Comparison of ENCODE assay signal across 28 cellular contexts in the genomic region with DNA sequence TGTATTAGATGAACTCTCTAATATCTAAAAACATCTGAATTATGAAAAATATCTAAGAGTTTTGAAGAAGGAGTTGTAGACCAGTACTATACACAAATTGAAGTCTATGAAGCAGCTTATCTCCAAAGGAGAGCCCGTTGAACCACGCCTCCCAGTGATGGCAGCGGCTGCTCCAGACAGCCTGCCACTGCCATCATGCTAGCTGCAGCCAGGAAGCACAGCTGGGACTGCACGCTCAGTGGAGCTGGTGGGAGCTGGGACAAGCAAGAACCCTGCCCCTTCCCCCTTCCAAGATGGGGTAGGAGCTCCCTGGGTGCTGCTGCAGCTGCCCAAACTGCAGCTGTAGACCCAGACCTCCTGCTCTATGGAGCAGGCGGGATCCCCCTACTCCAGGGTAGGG.
"Had no signal": no experiment of that assay in that cellular context is flagged by ENCODE, and none has a peak within 500 bp of the region (broad histone marks: within the 10 kb centered on the region; RNA-seq: fewer than 3 reads in every experiment).

No MANE protein-coding gene starts in this region.

- H3K4me1 ChIP-seq: ascending aorta, breast epithelium, colonic mucosa had no signal

- H3K27ac ChIP-seq: ascending aorta, breast epithelium, cardiac muscle cell, colonic mucosa had no signal

- H3K36me3 ChIP-seq: ascending aorta, breast epithelium, cardiac muscle cell, colonic mucosa had no signal

- DNase-seq: activated CD4-positive, alpha-beta memory T cell treated with anti-CD3 and anti-CD28 coated beads for 36 hours; activated CD4-positive, alpha-beta T cell treated with anti-CD3 and anti-CD28 coated beads for 36 hours; activated CD4-positive, alpha-beta T cell treated with anti-CD3 and anti-CD28 coated beads, Interleukin-2, amount 10 ng/mL, durations not matched to agents 24 days and 14 days; activated CD4-positive, CD25-positive, alpha-beta regulatory T cell; activated CD4-positive, CD25-positive, alpha-beta regulatory T cell treated with anti-CD3 and anti-CD28 coated beads, Interleukin-2, amount 50 U/mL, for 72 hours; activated CD8-positive, alpha-beta memory T cell treated with anti-CD3 and anti-CD28 coated beads, Interleukin-2, amount 10 ng/mL, durations not matched to agents 7 days and 5 days; activated CD8-positive, alpha-beta memory T cell treated with anti-CD3 and anti-CD28 coated beads, Interleukin-2, amount 50 U/mL, for 48 hours; activated CD8-positive, alpha-beta T cell treated with anti-CD3 and anti-CD28 coated beads, Interleukin-2, amount 10 ng/mL, durations not matched to agents 7 days and 5 days; activated gamma-delta T cell; activated naive CD4-positive, alpha-beta T cell; activated naive CD4-positive, alpha-beta T cell treated with anti-CD3 and anti-CD28 coated beads, Interleukin-2, amount 10 ng/mL, durations not matched to agents 7 days and 5 days; activated naive CD8-positive, alpha-beta T cell treated with anti-CD3 and anti-CD28 coated beads, Interleukin-2, amount 10 ng/mL, durations not matched to agents 7 days and 5 days; activated T-cell treated with anti-CD3 and anti-CD28 coated beads for 4 hours; activated T-cell treated with anti-CD3 and anti-CD28 coated beads, Interleukin-2, amount 50 U/mL, for 24 hours; activated T-cell treated with anti-CD3 and anti-CD28 coated beads, Interleukin-2, amount 50 U/mL, for 72 hours; central memory CD4-positive, alpha-beta T cell; cerebellar nuclear complex; colonic mucosa; effector memory CD4-positive, alpha-beta T cell; endodermal cell; foreskin fibroblast; T-helper 2 cell had no signal

- H3K4me3 ChIP-seq: ascending aorta, breast epithelium, cardiac muscle cell, colonic mucosa had no signal

- H3K9me3 ChIP-seq: ascending aorta, breast epithelium, colonic mucosa had no signal

- FAIRE-seq: frontal cortex had no signal

- H3K27me3 ChIP-seq: ascending aorta, breast epithelium, cardiac muscle cell had no signal

- ATAC-seq: activated CD4-positive, alpha-beta T cell treated with anti-CD3 and anti-CD28 coated beads for 36 hours; activated CD8-positive, alpha-beta memory T cell treated with anti-CD3 and anti-CD28 coated beads, Interleukin-2, amount 10 ng/mL, durations not matched to agents 7 days and 5 days; activated CD8-positive, alpha-beta T cell treated with anti-CD3 and anti-CD28 coated beads, Interleukin-2, amount 10 ng/mL, durations not matched to agents 7 days and 5 days; activated naive CD4-positive, alpha-beta T cell treated with anti-CD3 and anti-CD28 coated beads, Interleukin-2, amount 50 U/mL, for 72 hours; activated T-cell treated with anti-CD3 and anti-CD28 coated beads, Interleukin-2, amount 50 U/mL, for 72 hours; esophagus mucosa had no signal
